ENCODE assay signal across 10 cellular contexts in genomic region chr2:15622214-15622613, GRCh38.
"Had no signal": no experiment of that assay in that cellular context is flagged by ENCODE, and none has a peak within 500 bp of the region (broad histone marks: within the 10 kb centered on the region; RNA-seq: fewer than 3 reads in every experiment).

No MANE protein-coding gene starts in this region.

- DNase-seq: GM23248, GOT3, H7, H9, HCEC 1CT, HFFc6 had no signal

- H3K4me1 ChIP-seq: HAP-1 had no signal

- H3K4me3 ChIP-seq: GM23248, GM23338, HAP-1 had no signal

- FAIRE-seq: H1, H54 had no signal

- H3K27ac ChIP-seq: GM23248 had no signal

- H3K9me3 ChIP-seq: HAP-1 had no signal
